In the genomic region with DNA sequence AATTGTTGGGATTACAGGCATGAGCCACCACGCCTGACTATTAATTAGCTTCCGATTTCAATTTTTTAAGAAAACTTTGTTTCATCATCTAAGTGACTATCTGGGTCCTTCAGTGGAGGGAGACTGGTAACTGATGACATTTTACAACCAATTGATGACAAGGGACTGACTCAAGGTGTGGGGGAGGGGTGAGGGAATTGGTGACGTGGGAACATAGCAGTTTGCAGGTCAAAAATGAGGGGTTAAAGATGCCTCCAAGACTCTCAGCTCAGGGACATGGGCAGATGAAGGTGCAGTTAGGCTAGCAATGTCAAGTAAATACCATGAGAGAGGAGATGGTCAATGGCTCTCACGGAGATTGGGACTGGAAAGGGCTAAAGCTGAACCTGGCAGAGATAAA, we compare ENCODE assay signal across 21 cellular contexts. TPM values are rescaled to one million over a fixed set of nuclear protein-coding genes. Genes with fewer than 3 reads are reported as not detected.
A peak's percentile ranks its signal among the peaks of the same experiment; 100 is the strongest.
DNase-seq lines count a peak whose midpoint lies in the region; ATAC-seq and TF ChIP-seq lines count a peak whose summit lies in the region.
"Had no signal": no experiment of that assay in that cellular context is flagged by ENCODE, and none has a peak within 500 bp of the region (broad histone marks: within the 10 kb centered on the region; RNA-seq: fewer than 3 reads in every experiment).

No MANE protein-coding gene starts in this region.

- H3K36me3 Mint-ChIP-seq in CD14-positive monocyte = peaks cover 3 to 6% of the 10 kb centered on the region in 2 donors
- peaks cover 9% of the 10 kb centered on the region for H3K36me3 Mint-ChIP-seq in CD4-positive, alpha-beta T cell (ENCODE audit: low read depth)
- H3K36me3 Mint-ChIP-seq in activated T-helper 17 cell treated with anti-CD3 and anti-CD28 coated beads, Interleukin-2, amount 50 U/mL, for 72 hours (ENCODE audit: low read depth) = no peaks in the 10 kb centered on the region
- H3K36me3 Mint-ChIP-seq in natural killer cell = no peaks in the 10 kb centered on the region
- no peaks in the 10 kb centered on the region for H3K36me3 Mint-ChIP-seq in endodermal cell (ENCODE audit: low read depth)

- no peaks in the 10 kb centered on the region for H3K4me1 ChIP-seq in endodermal cell (ENCODE audit: control insufficient read depth, insufficient read depth, low read length)
- H3K4me1 ChIP-seq: adrenal gland had no signal

- no peak overlapping the region for H3K9ac ChIP-seq in endodermal cell (ENCODE audit: extremely low read depth, low read length, poor library complexity, severe bottlenecking)

- CTCF ChIA-PET in CD4-positive, alpha-beta T cell (lab: Charles Lee) = interaction anchor here (1.3 to 3.4 kb wide), 2 partner anchors 17 to 42 kb away, joined by 4 to 13 read pairs; no protein-coding TSS in a partner anchor

- no peak overlapping the region for H3K4me3 ChIP-seq in endodermal cell (ENCODE audit: low read length)
- H3K4me3 ChIP-seq: adrenal gland, cardiac muscle cell, K562, left lung, right atrium auricular region had no signal

- H3K9me3 Mint-ChIP-seq in CD14-positive monocyte (peaks cover 0 to 3% (median 0%) of the 10 kb centered on the region in 7 donors), natural killer cell (no peaks in the 10 kb centered on the region), endodermal cell (peaks cover 58% of the 10 kb centered on the region)
- no peaks in the 10 kb centered on the region for H3K9me3 Mint-ChIP-seq in CD4-positive, alpha-beta T cell
- peaks cover 5% of the 10 kb centered on the region for H3K9me3 Mint-ChIP-seq in activated T-helper 17 cell treated with anti-CD3 and anti-CD28 coated beads, Interleukin-2, amount 50 U/mL, for 72 hours

- intact Hi-C loops in CD14-positive monocyte (cut with micrococcal nuclease) = loop anchor here in 1 of 2 donors (5.0 kb wide), 1 partner anchor 43 kb away; no protein-coding TSS in a partner anchor
- intact Hi-C loops in CD4-positive, alpha-beta T cell (cut with DNase I, micrococcal nuclease) = loop anchor here (2.0 kb wide), 2 partner anchors 33 to 35 kb away; no protein-coding TSS in a partner anchor
- intact Hi-C loops in natural killer cell (cut with micrococcal nuclease) = loop anchor here (5.0 kb wide), 1 partner anchor 37 kb away; no protein-coding TSS in a partner anchor

- H3K27me3 ChIP-seq in CD4-positive, alpha-beta T cell (ENCODE audit: control insufficient read depth, insufficient read depth, low read length) = no peaks in the 10 kb centered on the region
- no peaks in the 10 kb centered on the region for H3K27me3 ChIP-seq in endodermal cell (ENCODE audit: control insufficient read depth, insufficient read depth, low read length, poor library complexity, severe bottlenecking)
- H3K27me3 ChIP-seq: adrenal gland, cardiac muscle cell, left lung, right atrium auricular region had no signal

- no peak for TF ChIP-seq CTCF in CD14-positive monocyte (IDR thresholded peaks at IDR 0.05)
- no peak for TF ChIP-seq CTCF in CD4-positive, alpha-beta T cell (IDR thresholded peaks at IDR 0.05)
- TF ChIP-seq CTCF in natural killer cell (IDR thresholded peaks at IDR 0.05) = no peak
- no peak for TF ChIP-seq CTCF in endodermal cell (conservative IDR thresholded peaks at IDR 0.05)

- no peaks in the 10 kb centered on the region for H3K36me3 ChIP-seq in endodermal cell (ENCODE audit: control insufficient read depth, insufficient read depth, low read length)
- H3K36me3 ChIP-seq: adrenal gland, cardiac muscle cell, left lung, right atrium auricular region had no signal

- peak overlapping the region in 6 of 7 donors; percentile 55 to 90 (median 82) for H3K27ac Mint-ChIP-seq in CD14-positive monocyte
- H3K27ac Mint-ChIP-seq in CD4-positive, alpha-beta T cell = peak overlapping the region; percentile 98
- H3K27ac Mint-ChIP-seq in activated T-helper 17 cell treated with anti-CD3 and anti-CD28 coated beads, Interleukin-2, amount 50 U/mL, for 72 hours = peak overlapping the region; percentile 95
- H3K27ac Mint-ChIP-seq in natural killer cell = peak overlapping the region; percentile 81 to 83
- H3K27ac Mint-ChIP-seq in endodermal cell = no peak overlapping the region

- H3K27ac ChIP-seq in CD4-positive, alpha-beta T cell (ENCODE audit: low read depth, low read length) = peak overlapping the region; percentile 56
- no peak overlapping the region for H3K27ac ChIP-seq in endodermal cell (ENCODE audit: low read depth, low read length)
- H3K27ac ChIP-seq: adrenal gland, cardiac muscle cell, right atrium auricular region, VCaP had no signal

- H3K4me3 Mint-ChIP-seq in CD14-positive monocyte = no peak overlapping the region
- peak overlapping the region; percentile 38 for H3K4me3 Mint-ChIP-seq in CD4-positive, alpha-beta T cell
- peak overlapping the region; percentile 78 for H3K4me3 Mint-ChIP-seq in activated T-helper 17 cell treated with anti-CD3 and anti-CD28 coated beads, Interleukin-2, amount 50 U/mL, for 72 hours
- peak overlapping the region; percentile 41 for H3K4me3 Mint-ChIP-seq in natural killer cell
- H3K4me3 Mint-ChIP-seq in endodermal cell = no peak overlapping the region

- POLR2A ChIA-PET in CD4-positive, alpha-beta T cell (lab: Charles Lee) = interaction anchor here (0.9 to 6.3 kb wide), 9 partner anchors 21 to 75 kb away, joined by 3 to 239 read pairs (median 29); partner anchors contain the start of gene TMSB4X

- no peaks in the 10 kb centered on the region for H3K9me3 ChIP-seq in CD4-positive, alpha-beta T cell (ENCODE audit: control insufficient read depth, low read length)
- H3K9me3 ChIP-seq in endodermal cell (ENCODE audit: control insufficient read depth, low read length) = no peaks in the 10 kb centered on the region
- H3K9me3 ChIP-seq: adrenal gland, left lung, right atrium auricular region had no signal

- 89 to 100% methylated on average over 4 of the region's 4 CpGs for WGBS in endodermal cell (ENCODE audit: insufficient coverage in 1 of 2, insufficient read length in 1 of 2), 2 experiments

- ATAC-seq in CD4-positive, alpha-beta T cell (ENCODE audit: poor library complexity) = no peak
- ATAC-seq in activated T-helper 17 cell treated with anti-CD3 and anti-CD28 coated beads, Interleukin-2, amount 50 U/mL, for 72 hours (replicated peaks) = no peak
- no peak for ATAC-seq in natural killer cell
- ATAC-seq: esophagus mucosa, K562, left lung had no signal

- peaks cover 0 to 42% (median 0%) of the 10 kb centered on the region in 3 donors for H3K27me3 Mint-ChIP-seq in CD14-positive monocyte (ENCODE audit: low read depth in 3 of 3)
- H3K27me3 Mint-ChIP-seq in CD4-positive, alpha-beta T cell = no peaks in the 10 kb centered on the region
- H3K27me3 Mint-ChIP-seq in activated T-helper 17 cell treated with anti-CD3 and anti-CD28 coated beads, Interleukin-2, amount 50 U/mL, for 72 hours = no peaks in the 10 kb centered on the region
- H3K27me3 Mint-ChIP-seq in natural killer cell (ENCODE audit: low read depth in 2 of 2) = peaks cover 0 to 6% of the 10 kb centered on the region in 2 donors
- H3K27me3 Mint-ChIP-seq in endodermal cell (ENCODE audit: insufficient read depth) = no peaks in the 10 kb centered on the region

- DNase-seq in CD14-positive monocyte (ENCODE audit: low spot score) (no peak), natural killer cell (no peak), NCI-H2171 (lab: John Stamatoyannopoulos, UW) (no peak), MV-4-11 (lab: John Stamatoyannopoulos, UW) (no peak), endodermal cell (no peak)
- DNase-seq in CD4-positive, alpha-beta T cell = no peak
- DNase-seq: activated CD8-positive, alpha-beta memory T cell treated with anti-CD3 and anti-CD28 coated beads, Interleukin-2, amount 50 U/mL, for 4 hours; adrenal gland; GDM1; left lung; NCI-H187 treated with DMSO at 0.1 percent for 48 hours; NCI-H446 treated with DMSO at 0.1 percent for 48 hours; occipital lobe; RPMI8226 had no signal

- H3K4me1 Mint-ChIP-seq in CD14-positive monocyte (peaks cover 65% of the 10 kb centered on the region), natural killer cell (peaks cover 44 to 55% of the 10 kb centered on the region in 2 donors), endodermal cell (no peaks in the 10 kb centered on the region)
- H3K4me1 Mint-ChIP-seq in CD4-positive, alpha-beta T cell (ENCODE audit: low read depth) = peaks cover 78% of the 10 kb centered on the region
- peaks cover 32% of the 10 kb centered on the region for H3K4me1 Mint-ChIP-seq in activated T-helper 17 cell treated with anti-CD3 and anti-CD28 coated beads, Interleukin-2, amount 50 U/mL, for 72 hours

RNA-seq across cellular contexts. Expression of gene FAM9C, which starts 5.7 kb away (rescaled TPM):
- not detected for polyA plus RNA-seq in CD14-positive monocyte
- not detected for total RNA-seq in CD4-positive, alpha-beta T cell
- under 1 TPM in 1 of 2 donors, not detected in 1; 0.21 TPM for total RNA-seq in activated T-helper 17 cell treated with anti-CD3 and anti-CD28 coated beads, Interleukin-2, amount 50 U/mL, for 72 hours
- not detected for total RNA-seq in natural killer cell
- not detected for total RNA-seq in endodermal cell
- not detected for polyA plus RNA-seq in endodermal cell (2013, experiment 1 of 2)
- not detected for polyA plus RNA-seq in endodermal cell (2013, experiment 2 of 2)
- total RNA-seq: cardiac muscle cell, esophagus mucosa, K562, left lung, mucosa of gallbladder, right atrium auricular region had no signal
- polyA plus RNA-seq: cardiac muscle cell, K562 had no signal

Comparison
In these comparisons a context has a peak if more than half of its experiments do, and no peak if none do; other contexts are left out.
1. H3K4me3 Mint-ChIP-seq: peak in CD4-positive, alpha-beta T cell (single experiment), activated T-helper 17 cell treated with anti-CD3 and anti-CD28 coated beads, Interleukin-2, amount 50 U/mL, for 72 hours (single experiment) and natural killer cell (single experiment); none in CD14-positive monocyte (0 of 2) and endodermal cell (single experiment).